In the genomic region with DNA sequence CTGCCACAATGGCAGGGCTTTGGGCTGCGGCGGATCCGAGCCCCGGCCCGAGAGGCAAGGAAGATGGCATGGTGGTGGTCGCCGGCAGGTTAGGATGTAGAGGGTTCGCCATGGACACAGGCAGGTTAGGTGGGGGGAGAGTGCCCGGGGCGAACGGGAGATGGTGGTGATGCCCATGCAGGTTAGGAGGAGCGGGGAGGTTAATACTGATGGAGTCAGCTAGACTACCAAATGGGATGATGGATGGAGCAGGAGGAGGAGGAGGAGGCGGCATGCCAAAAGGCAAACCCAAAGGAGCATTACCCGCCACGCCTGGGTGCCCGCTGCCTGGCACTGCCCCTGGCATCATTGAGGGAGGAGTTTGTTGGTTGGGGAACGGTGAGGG, we compare ENCODE assay signal across 22 cellular contexts. TPM values are rescaled to one million over a fixed set of nuclear protein-coding genes. Genes with fewer than 3 reads are reported as not detected.
DNase-seq lines count a peak whose midpoint lies in the region; ATAC-seq, FAIRE-seq and TF ChIP-seq lines count a peak whose summit lies in the region.
"Had no signal": no experiment of that assay in that cellular context is flagged by ENCODE, and none has a peak within 500 bp of the region (broad histone marks: within the 10 kb centered on the region; RNA-seq: fewer than 3 reads in every experiment).

No MANE protein-coding gene starts in this region.

- H3K4me2 ChIP-seq in endothelial cell of umbilical vein (ENCODE audit: insufficient read depth, low read length), result no peak overlapping the region
- H3K4me2 ChIP-seq: BLaER1 treated with 17β-estradiol and CSF1 and Interleukin-3, amounts not matched to agents 10 nM and 100 nM had no signal

- intact Hi-C loops in endothelial cell of umbilical vein (cut with micrococcal nuclease), result no loop called here
- intact Hi-C loops in sciatic nerve (cut with DNase I), result no loop called here

- H3K79me2 ChIP-seq in endothelial cell of umbilical vein (ENCODE audit: control insufficient read depth, insufficient read depth, low read length), result peaks cover 21% of the 10 kb centered on the region

- no peak overlapping the region for H2AFZ ChIP-seq in endothelial cell of umbilical vein (ENCODE audit: low read depth, low read length)

- H3K9ac ChIP-seq in endothelial cell of umbilical vein (replicated peaks; ENCODE audit: extremely low read depth, insufficient read depth, low read length), result no peak overlapping the region
- H3K9ac ChIP-seq: BLaER1 treated with 17β-estradiol and CSF1 and Interleukin-3, amounts not matched to agents 10 nM and 100 nM had no signal

- CTCF ChIA-PET in HEK293 (lab: Yijun Ruan, JAX) (no interaction called here), endothelial cell of umbilical vein (lab: Charles Lee) (interaction anchor here (1.4 kb wide), 1 partner anchor 25 kb away, joined by 4 read pairs; a partner anchor contains a TSS)

- no peaks in the 10 kb centered on the region for H4K20me1 ChIP-seq in endothelial cell of umbilical vein (replicated peaks; ENCODE audit: control insufficient read depth, extremely low read depth, insufficient read depth, low read length)

- DNase-seq in EH (ENCODE audit: low read depth), result peak; percentile 31
- no peak for DNase-seq in endothelial cell of umbilical vein (ENCODE audit: low read depth, low spot score)
- DNase-seq in pons (ENCODE audit: low spot score), result no peak
- DNase-seq in sciatic nerve (ENCODE audit: low spot score), result no peak
- DNase-seq: activated CD8-positive, alpha-beta memory T cell treated with anti-CD3 and anti-CD28 coated beads, Interleukin-2, amount 50 U/mL, for 4 hours; activated naive CD4-positive, alpha-beta T cell; DMS53; effector memory CD4-positive, alpha-beta T cell; Kasumi-1; left lung; NCI-H1417; NCI-H82; posterior cingulate gyrus; spleen; transverse colon had no signal

- H3K27me3 ChIP-seq in endothelial cell of umbilical vein (ENCODE audit: control insufficient read depth in 2 of 2, insufficient read depth in 2 of 2, low read length in 2 of 2) (no peaks in the 10 kb centered on the region), neutrophil (no peaks in the 10 kb centered on the region)
- H3K27me3 ChIP-seq: BLaER1 treated with 17β-estradiol and CSF1 and Interleukin-3, amounts not matched to agents 10 nM and 100 nM; breast epithelium; left lung; spleen; transverse colon had no signal

- no peaks in the 10 kb centered on the region for H3K9me1 ChIP-seq in endothelial cell of umbilical vein (replicated peaks; ENCODE audit: control insufficient read depth, extremely low read depth, insufficient read depth, low read length)

- FAIRE-seq in endothelial cell of umbilical vein (lab: Jason Lieb, UNC), result no peak

- H3K4me3 ChIP-seq in HEK293 (ENCODE audit: low read depth, low read length), result no peak overlapping the region
- no peak overlapping the region for H3K4me3 ChIP-seq in endothelial cell of umbilical vein (replicated peaks in 1 of 3; ENCODE audit: insufficient read depth in 1 of 3, low read depth in 1 of 3, low read length in 3 of 3)
- no peak overlapping the region for H3K4me3 ChIP-seq in neutrophil (ENCODE audit: low read depth in 1 of 2, low read length in 1 of 2)
- H3K4me3 ChIP-seq: BLaER1 treated with 17β-estradiol and CSF1 and Interleukin-3, amounts not matched to agents 10 nM and 100 nM; breast epithelium; left lung; spleen; transverse colon had no signal

- H3K4me1 ChIP-seq in HEK293 (ENCODE audit: control insufficient read depth, insufficient read depth, low read length) (peaks cover 3% of the 10 kb centered on the region; the same call in 1 of the 2 replicates), endothelial cell of umbilical vein (ENCODE audit: control insufficient read depth, extremely low read depth, insufficient read depth, low read length) (peaks cover 19% of the 10 kb centered on the region), neutrophil (ENCODE audit: control insufficient read depth in 1 of 2, insufficient read depth in 1 of 2, low read depth in 1 of 2, low read length in 1 of 2) (peaks cover 26% of the 10 kb centered on the region in 2 experiments)

- dilution Hi-C loops in endothelial cell of umbilical vein (cut with MboI; ENCODE audit: extremely low pct_ligation_motif_present, low sequenced_read_pairs), result no loop called here

- no peak for TF ChIP-seq POLR2A in endothelial cell of umbilical vein (IDR thresholded peaks at IDR 0.05; ENCODE audit: low read depth, low read length)

- POLR2A ChIA-PET in HEK293 (lab: Yijun Ruan, JAX) (interaction anchor here (2.3 to 3.7 kb wide), 2 partner anchors 25 to 46 kb away, joined by 5 to 29 read pairs; a partner anchor contains a TSS), endothelial cell of umbilical vein (lab: Charles Lee) (interaction anchor here (1.5 to 3.9 kb wide), 2 partner anchors 36 to 37 kb away, joined by 4 to 23 read pairs; a partner anchor contains a TSS)

- no peaks in the 10 kb centered on the region for H3K9me3 ChIP-seq in HEK293 (ENCODE audit: control insufficient read depth, insufficient read depth, low read depth, low read length)
- H3K9me3 ChIP-seq in endothelial cell of umbilical vein (replicated peaks; ENCODE audit: control insufficient read depth, insufficient read depth, low read length), result no peaks in the 10 kb centered on the region
- no peaks in the 10 kb centered on the region for H3K9me3 ChIP-seq in neutrophil
- H3K9me3 ChIP-seq: BLaER1 treated with 17β-estradiol and CSF1 and Interleukin-3, amounts not matched to agents 10 nM and 100 nM; breast epithelium; left lung; spleen; transverse colon had no signal

- no TSS peak for BruUV-seq in endothelial cell of umbilical vein (replicated peaks; lab: Mats Ljungman, UMichigan)

- H3K27ac ChIP-seq in HEK293 (ENCODE audit: extremely low read depth, low read depth, low read length) (no peak overlapping the region), endothelial cell of umbilical vein (ENCODE audit: insufficient read depth, low read depth, low read length) (no peak overlapping the region), neutrophil (peak overlapping the region; percentile 50)
- H3K27ac ChIP-seq: BLaER1 treated with 17β-estradiol and CSF1 and Interleukin-3, amounts not matched to agents 10 nM and 100 nM had no signal

- ATAC-seq in sciatic nerve, result no peak
- no peak for ATAC-seq in HG03139 (IDR thresholded peaks at IDR 0.05; ENCODE audit: unreplicated experiment)
- ATAC-seq: activated CD4-positive, CD25-positive, alpha-beta regulatory T cell treated with anti-CD3 and anti-CD28 coated beads, Interleukin-2, amount 50 U/mL, for 24 hours; left lung; stimulated activated memory B cell treated with anti-CD40 and anti-IgM and Interleukin-4, amounts not matched to agents 10 μg/mL and 1 μg/mL and 100 μg/mL, for 72 hours had no signal

- TF ChIP-seq CTCF in HEK293 (tag by site-specific recombination; IDR thresholded peaks at IDR 0.05), result no peak
- TF ChIP-seq CTCF in endothelial cell of umbilical vein (IDR thresholded peaks at IDR 0.05; ENCODE audit: extremely low read depth in 1 of 2, insufficient read depth in 1 of 2, low read depth in 1 of 2, low read length in 2 of 2), result no peak
- no peak for TF ChIP-seq CTCF in neutrophil (IDR thresholded peaks at IDR 0.05)

- H3K36me3 ChIP-seq in HEK293 (ENCODE audit: control insufficient read depth in 2 of 2, insufficient read depth in 1 of 2, low read length in 2 of 2), result peaks cover 49 to 93% of the 10 kb centered on the region in 2 experiments
- H3K36me3 ChIP-seq in endothelial cell of umbilical vein (ENCODE audit: control insufficient read depth in 2 of 2, extremely low read depth in 1 of 2, insufficient read depth in 2 of 2, low read length in 2 of 2), result peaks cover 24 to 49% of the 10 kb centered on the region in 2 experiments
- peaks cover 96% of the 10 kb centered on the region for H3K36me3 ChIP-seq in neutrophil

RNA-seq across cellular contexts. Expression of a gene that starts 6.2 kb away (rescaled TPM):
- total RNA-seq in endothelial cell of umbilical vein (2,364 and 2,543 TPM in 2 replicates), sciatic nerve (993 TPM)
- 6,581 and 8,470 TPM in 2 replicates for polyA plus RNA-seq in endothelial cell of umbilical vein
- polyA plus RNA-seq in endothelial cell of umbilical vein (2011; cell fraction: cytosol; rRNA removed), result 8,079 and 10,456 TPM in 2 replicates
- polyA plus RNA-seq in endothelial cell of umbilical vein (2011; cell fraction: nucleus; rRNA removed), result 3,910 and 4,229 TPM in 2 replicates
- polyA plus RNA-seq in endothelial cell of umbilical vein (2012), result 3,697 and 4,342 TPM in 2 replicates
- 1,454 and 1,687 TPM in 2 replicates for polyA minus RNA-seq in endothelial cell of umbilical vein
- 254 TPM for polyA minus RNA-seq in endothelial cell of umbilical vein (2011; cell fraction: cytosol; rRNA and poly(A)+ RNA removed)
- 383 and 457 TPM in 2 replicates for polyA minus RNA-seq in endothelial cell of umbilical vein (2011; cell fraction: nucleus; rRNA and poly(A)+ RNA removed)

RNA-seq across cellular contexts. Expression of a gene that starts 11.9 kb away (rescaled TPM):
- 135 and 137 TPM in 2 replicates for total RNA-seq in endothelial cell of umbilical vein
- 130 and 185 TPM in 2 replicates for polyA plus RNA-seq in endothelial cell of umbilical vein
- 126 and 160 TPM in 2 replicates for polyA plus RNA-seq in endothelial cell of umbilical vein (2011; cell fraction: cytosol; rRNA removed)
- 61.3 and 80.4 TPM in 2 replicates for polyA plus RNA-seq in endothelial cell of umbilical vein (2011; cell fraction: nucleus; rRNA removed)
- polyA plus RNA-seq in endothelial cell of umbilical vein (2012), result 94.9 and 153 TPM in 2 replicates
- polyA minus RNA-seq in endothelial cell of umbilical vein, result 46.8 and 54.7 TPM in 2 replicates
- polyA minus RNA-seq in endothelial cell of umbilical vein (2011; cell fraction: cytosol; rRNA and poly(A)+ RNA removed), result 28.4 TPM
- 11.9 and 12.2 TPM in 2 replicates for polyA minus RNA-seq in endothelial cell of umbilical vein (2011; cell fraction: nucleus; rRNA and poly(A)+ RNA removed)
- total RNA-seq in sciatic nerve, result 40.0 TPM

RNA-seq across cellular contexts. Expression of a gene that starts 24.9 kb away (rescaled TPM):
- total RNA-seq in endothelial cell of umbilical vein (117 and 121 TPM in 2 replicates), sciatic nerve (160 TPM)
- polyA plus RNA-seq in endothelial cell of umbilical vein, result 51.1 and 51.9 TPM in 2 replicates
- polyA plus RNA-seq in endothelial cell of umbilical vein (2011; cell fraction: cytosol; rRNA removed), result 40.9 and 43.3 TPM in 2 replicates
- polyA plus RNA-seq in endothelial cell of umbilical vein (2011; cell fraction: nucleus; rRNA removed), result 286 and 302 TPM in 2 replicates
- polyA plus RNA-seq in endothelial cell of umbilical vein (2012), result 86.0 and 86.1 TPM in 2 replicates
- 152 and 159 TPM in 2 replicates for polyA minus RNA-seq in endothelial cell of umbilical vein
- polyA minus RNA-seq in endothelial cell of umbilical vein (2011; cell fraction: cytosol; rRNA and poly(A)+ RNA removed), result 42.2 TPM
- 150 and 170 TPM in 2 replicates for polyA minus RNA-seq in endothelial cell of umbilical vein (2011; cell fraction: nucleus; rRNA and poly(A)+ RNA removed)

RNA-seq across cellular contexts. Expression of a gene that starts 36.3 kb away (rescaled TPM):
- total RNA-seq in endothelial cell of umbilical vein (133 and 161 TPM in 2 replicates), sciatic nerve (85.9 TPM)
- 233 and 234 TPM in 2 replicates for polyA plus RNA-seq in endothelial cell of umbilical vein
- 159 and 161 TPM in 2 replicates for polyA plus RNA-seq in endothelial cell of umbilical vein (2011; cell fraction: cytosol; rRNA removed)
- 247 and 260 TPM in 2 replicates for polyA plus RNA-seq in endothelial cell of umbilical vein (2011; cell fraction: nucleus; rRNA removed)
- polyA plus RNA-seq in endothelial cell of umbilical vein (2012), result 106 and 110 TPM in 2 replicates
- polyA minus RNA-seq in endothelial cell of umbilical vein, result 309 and 339 TPM in 2 replicates
- polyA minus RNA-seq in endothelial cell of umbilical vein (2011; cell fraction: cytosol; rRNA and poly(A)+ RNA removed), result 102 TPM
- polyA minus RNA-seq in endothelial cell of umbilical vein (2011; cell fraction: nucleus; rRNA and poly(A)+ RNA removed), result 90.2 and 91.4 TPM in 2 replicates

RNA-seq across cellular contexts. Expression of a gene that starts 46.3 kb away (rescaled TPM):
- total RNA-seq in endothelial cell of umbilical vein (8.7 and 10.1 TPM in 2 replicates), sciatic nerve (9.0 TPM)
- polyA plus RNA-seq in endothelial cell of umbilical vein, result 2.6 and 3.0 TPM in 2 replicates
- polyA plus RNA-seq in endothelial cell of umbilical vein (2011; cell fraction: cytosol; rRNA removed), result 1.3 and 1.5 TPM in 2 replicates
- 5.0 and 6.5 TPM in 2 replicates for polyA plus RNA-seq in endothelial cell of umbilical vein (2011; cell fraction: nucleus; rRNA removed)
- polyA plus RNA-seq in endothelial cell of umbilical vein (2012), result 3.1 and 3.8 TPM in 2 replicates
- 12.2 and 15.4 TPM in 2 replicates for polyA minus RNA-seq in endothelial cell of umbilical vein
- polyA minus RNA-seq in endothelial cell of umbilical vein (2011; cell fraction: cytosol; rRNA and poly(A)+ RNA removed), result 3.3 TPM
- polyA minus RNA-seq in endothelial cell of umbilical vein (2011; cell fraction: nucleus; rRNA and poly(A)+ RNA removed), result 13.9 and 21.3 TPM in 2 replicates
